Comparison of ENCODE assay signal across 1 cellular context in genomic region chr7:70659263-70659662, GRCh38.
TF ChIP-seq lines count a peak whose summit lies in the region.

No MANE protein-coding gene starts in this region.

TF ChIP-seq in SK-N-SH treated with all-trans-retinoic acid at 6 μM for 48 hours, 23 proteins besides CTCF, POLR2A, EP300 and RAD21 (continued from another document):
- TF ChIP-seq TSHZ2 (CRISPR knock-in tag; IDR thresholded peaks at IDR 0.05) (no peak), ZNF70 (CRISPR knock-in tag; IDR thresholded peaks at IDR 0.05) (no peak)
